Comparison of ENCODE assay signal across 29 cellular contexts in genomic region chr14:102951034-102951433, GRCh38. TPM values are rescaled to one million over a fixed set of nuclear protein-coding genes. Genes with fewer than 3 reads are reported as not detected.
A peak's percentile ranks its signal among the peaks of the same experiment; 100 is the strongest.
DNase-seq lines count a peak whose midpoint lies in the region; ATAC-seq and TF ChIP-seq lines count a peak whose summit lies in the region.
"Had no signal": no experiment of that assay in that cellular context is flagged by ENCODE, and none has a peak within 500 bp of the region (broad histone marks: within the 10 kb centered on the region; RNA-seq: fewer than 3 reads in every experiment).

No MANE protein-coding gene starts in this region.

- no peak overlapping the region for H3K4me3 ChIP-seq in psoas muscle
- H3K4me3 ChIP-seq: cardiac muscle cell, SK-N-MC, tibial artery had no signal

- no peak for ATAC-seq in psoas muscle
- no peak for ATAC-seq in HG02759 (IDR thresholded peaks at IDR 0.05; ENCODE audit: unreplicated experiment)
- no peak for ATAC-seq in GM21737 (IDR thresholded peaks at IDR 0.05; ENCODE audit: unreplicated experiment)
- ATAC-seq: activated T-cell treated with anti-CD3 and anti-CD28 coated beads, Interleukin-2, amount 50 U/mL, for 4 hours; esophagus mucosa; natural killer cell treated with Interleukin-12 subunit alpha and Interleukin-12 subunit beta and Interleukin-15 and Interleukin-18, amount 100 ng/mL, for 72 hours; stimulated activated naive B cell treated with anti-CD40 and anti-IgM and Interleukin-4, amounts not matched to agents 10 μg/mL and 1 μg/mL and 100 μg/mL, for 72 hours had no signal

- TF ChIP-seq CTCF in chondrocyte (IDR thresholded peaks at IDR 0.05) (no peak), psoas muscle (IDR thresholded peaks at IDR 0.05) (no peak)

- H3K9me3 ChIP-seq in psoas muscle = no peaks in the 10 kb centered on the region
- H3K9me3 ChIP-seq: tibial artery had no signal

- H3K4me1 Mint-ChIP-seq in chondrocyte (ENCODE audit: low read depth) = peaks cover 23% of the 10 kb centered on the region
- H3K4me1 Mint-ChIP-seq in activated CD4-positive, alpha-beta memory T cell treated with anti-CD3 and anti-CD28 coated beads, Interleukin-2, amount 10 ng/mL, durations not matched to agents 7 days and 5 days = peaks cover 22% of the 10 kb centered on the region

- H3K27ac Mint-ChIP-seq in chondrocyte (ENCODE audit: unreplicated experiment) = no peak overlapping the region
- H3K27ac Mint-ChIP-seq in activated CD4-positive, alpha-beta memory T cell treated with anti-CD3 and anti-CD28 coated beads, Interleukin-2, amount 10 ng/mL, durations not matched to agents 7 days and 5 days = no peak overlapping the region
- H3K27ac Mint-ChIP-seq: activated B cell treated with CpG ODN at 0.5 μM for 24 hours; natural killer cell treated with Interleukin-12 subunit alpha and Interleukin-12 subunit beta and Interleukin-15 and Interleukin-18, amount 100 ng/mL, for 72 hours; stimulated activated naive B cell treated with anti-CD40 and anti-IgM and Interleukin-4, amounts not matched to agents 10 μg/mL and 1 μg/mL and 100 μg/mL, for 72 hours had no signal

- peaks cover 26% of the 10 kb centered on the region for H3K36me3 Mint-ChIP-seq in chondrocyte (ENCODE audit: low read depth)
- H3K36me3 Mint-ChIP-seq in activated CD4-positive, alpha-beta memory T cell treated with anti-CD3 and anti-CD28 coated beads, Interleukin-2, amount 10 ng/mL, durations not matched to agents 7 days and 5 days (ENCODE audit: low read depth) = no peaks in the 10 kb centered on the region
- H3K36me3 Mint-ChIP-seq: natural killer cell treated with Interleukin-12 subunit alpha and Interleukin-12 subunit beta and Interleukin-15 and Interleukin-18, amount 100 ng/mL, for 72 hours had no signal

- H3K27me3 ChIP-seq in psoas muscle (ENCODE audit: insufficient read depth in 3 of 3, low read length in 2 of 3) = no peaks in the 10 kb centered on the region
- H3K27me3 ChIP-seq: cardiac muscle cell, tibial artery had no signal

- WGBS in psoas muscle, 3 donors = 75 to 82% (median 76%) methylated on average over 10 of the region's 10 CpGs

- H3K27ac ChIP-seq in psoas muscle = peak overlapping the region; percentile 93
- H3K27ac ChIP-seq: tibial artery had no signal

- CTCF ChIA-PET in activated CD4-positive, alpha-beta memory T cell treated with anti-CD3 and anti-CD28 coated beads, Interleukin-2, amount 10 ng/mL, durations not matched to agents 7 days and 5 days (lab: Charles Lee) = no interaction called here

- DNase-seq in Ammon's horn (ENCODE audit: low spot score) = peak; percentile 93
- peak; percentile 74 for DNase-seq in chondrocyte (ENCODE audit: low spot score)
- DNase-seq in islet precursor cell = peak; percentile 37
- no peak for DNase-seq in psoas muscle
- no peak for DNase-seq in activated CD4-positive, alpha-beta memory T cell treated with anti-CD3 and anti-CD28 coated beads, Interleukin-2, amount 10 ng/mL, durations not matched to agents 7 days and 5 days
- DNase-seq in NCI-H1105 (lab: John Stamatoyannopoulos, UW) = no peak
- DNase-seq: 8988T; activated B cell treated with CpG ODN at 0.5 μM for 24 hours; activated naive CD4-positive, alpha-beta T cell; activated T-cell treated with anti-CD3 and anti-CD28 coated beads, Interleukin-2, amount 50 U/mL, for 4 hours; AML-193; COR-L47; effector CD4-positive, alpha-beta T cell; KBM-7; left cardiac atrium; NCI-H146; NCI-H2171; NCI-H524; stimulated activated CD4-positive, alpha-beta T cell treated with anti-CD3 and anti-CD28 coated beads, Interleukin-2, amount 100 ng/mL, for 48 hours; stimulated activated naive B cell treated with anti-CD40 and anti-IgM and Interleukin-4, amounts not matched to agents 10 μg/mL and 1 μg/mL and 100 μg/mL, for 72 hours; T-helper 9 cell; tibial artery had no signal

- H3K36me3 ChIP-seq in psoas muscle (ENCODE audit: insufficient read depth in 1 of 2, low read depth in 1 of 2) = peaks cover 10 to 92% of the 10 kb centered on the region in 2 donors

- H3K27me3 Mint-ChIP-seq in chondrocyte (ENCODE audit: low read depth) = no peaks in the 10 kb centered on the region
- H3K27me3 Mint-ChIP-seq in activated CD4-positive, alpha-beta memory T cell treated with anti-CD3 and anti-CD28 coated beads, Interleukin-2, amount 10 ng/mL, durations not matched to agents 7 days and 5 days = no peaks in the 10 kb centered on the region
- H3K27me3 Mint-ChIP-seq: activated B cell treated with CpG ODN at 0.5 μM for 24 hours; stimulated activated naive B cell treated with anti-CD40 and anti-IgM and Interleukin-4, amounts not matched to agents 10 μg/mL and 1 μg/mL and 100 μg/mL, for 72 hours had no signal

- intact Hi-C loops in psoas muscle (cut with DNase I) = no loop called here

- H3K4me3 Mint-ChIP-seq in chondrocyte (ENCODE audit: unreplicated experiment) = no peak overlapping the region
- H3K4me3 Mint-ChIP-seq in activated CD4-positive, alpha-beta memory T cell treated with anti-CD3 and anti-CD28 coated beads, Interleukin-2, amount 10 ng/mL, durations not matched to agents 7 days and 5 days = no peak overlapping the region
- H3K4me3 Mint-ChIP-seq: activated B cell treated with CpG ODN at 0.5 μM for 24 hours; activated T-cell treated with anti-CD3 and anti-CD28 coated beads, Interleukin-2, amount 50 U/mL, for 4 hours; natural killer cell treated with Interleukin-12 subunit alpha and Interleukin-12 subunit beta and Interleukin-15 and Interleukin-18, amount 100 ng/mL, for 72 hours; stimulated activated naive B cell treated with anti-CD40 and anti-IgM and Interleukin-4, amounts not matched to agents 10 μg/mL and 1 μg/mL and 100 μg/mL, for 72 hours had no signal

- POLR2A ChIA-PET in activated CD4-positive, alpha-beta memory T cell treated with anti-CD3 and anti-CD28 coated beads, Interleukin-2, amount 10 ng/mL, durations not matched to agents 7 days and 5 days (lab: Charles Lee) = no interaction called here

- H3K4me1 ChIP-seq in psoas muscle = peaks cover 17% of the 10 kb centered on the region

- H3K9me3 Mint-ChIP-seq in chondrocyte (ENCODE audit: low read depth) = no peaks in the 10 kb centered on the region
- no peaks in the 10 kb centered on the region for H3K9me3 Mint-ChIP-seq in activated CD4-positive, alpha-beta memory T cell treated with anti-CD3 and anti-CD28 coated beads, Interleukin-2, amount 10 ng/mL, durations not matched to agents 7 days and 5 days
- H3K9me3 Mint-ChIP-seq: activated B cell treated with CpG ODN at 0.5 μM for 24 hours; activated T-cell treated with anti-CD3 and anti-CD28 coated beads, Interleukin-2, amount 50 U/mL, for 4 hours; natural killer cell treated with Interleukin-12 subunit alpha and Interleukin-12 subunit beta and Interleukin-15 and Interleukin-18, amount 100 ng/mL, for 72 hours; stimulated activated naive B cell treated with anti-CD40 and anti-IgM and Interleukin-4, amounts not matched to agents 10 μg/mL and 1 μg/mL and 100 μg/mL, for 72 hours had no signal

RNA-seq across cellular contexts. Expression of gene AMN, which starts 28.6 kb away (rescaled TPM):
- 0.30 to 0.38 TPM in 2 of 3 replicates, not detected in the other for total RNA-seq in chondrocyte
- not detected for total RNA-seq in psoas muscle
- under 1 TPM; 0.18 to 0.19 (median 0.18) TPM for polyA plus RNA-seq in psoas muscle
- total RNA-seq in activated CD4-positive, alpha-beta memory T cell treated with anti-CD3 and anti-CD28 coated beads, Interleukin-2, amount 10 ng/mL, durations not matched to agents 7 days and 5 days = under 1 TPM; 0.20 to 0.23 TPM
- total RNA-seq: HT1080 had no signal

Comparison
In these comparisons a context has a peak if more than half of its experiments do, and no peak if none do; other contexts are left out.
1. DNase-seq: peak in Ammon's horn (single experiment), chondrocyte (single experiment) and islet precursor cell (single experiment); none in psoas muscle (0 of 2), activated CD4-positive, alpha-beta memory T cell treated with anti-CD3 and anti-CD28 coated beads, Interleukin-2, amount 10 ng/mL, durations not matched to agents 7 days and 5 days (single experiment) and NCI-H1105 (single experiment).